22 cellular contexts compared by ENCODE assay signal in genomic region chr13:30116379-30116778, GRCh38.
"Had no signal": no experiment of that assay in that cellular context is flagged by ENCODE, and none has a peak within 500 bp of the region (broad histone marks: within the 10 kb centered on the region; RNA-seq: fewer than 3 reads in every experiment).

No MANE protein-coding gene starts in this region.

- H3K9me3 Mint-ChIP-seq: activated B cell treated with CpG ODN at 0.5 μM for 24 hours; activated naive CD8-positive, alpha-beta T cell treated with anti-CD3 and anti-CD28 coated beads, Interleukin-2, amount 10 ng/mL, durations not matched to agents 7 days and 5 days; activated T-cell treated with anti-CD3 and anti-CD28 coated beads, Interleukin-2, amount 50 U/mL, for 4 hours; activated T-helper 2 cell treated with anti-CD3 and anti-CD28 coated beads, Interferon-gamma antibody, Interleukin-2, Interleukin-4, amounts not matched to agents 10 μg/mL and 5 μg/mL and 100 μg/mL, durations not matched to agents 14 hours and 24 hours and 36 hours; T-helper 1 cell treated with Interleukin-12 subunit alpha and Interleukin-12 subunit beta and Interleukin-4 antibody, amounts not matched to agents 30 μg/mL and 1 μg/mL, for 36 hours had no signal

- H3K4me3 Mint-ChIP-seq: activated B cell treated with CpG ODN at 0.5 μM for 24 hours; activated CD4-positive, alpha-beta T cell treated with anti-CD3 and anti-CD28 coated beads for 36 hours; activated naive CD8-positive, alpha-beta T cell treated with anti-CD3 and anti-CD28 coated beads, Interleukin-2, amount 10 ng/mL, durations not matched to agents 7 days and 5 days; activated T-cell treated with anti-CD3 and anti-CD28 coated beads, Interleukin-2, amount 50 U/mL, for 4 hours had no signal

- ATAC-seq: activated CD4-positive, alpha-beta T cell treated with anti-CD3 and anti-CD28 coated beads for 36 hours; activated T-cell treated with anti-CD3 and anti-CD28 coated beads, Interleukin-2, amount 50 U/mL, for 4 hours; heart right ventricle; left cardiac atrium; mucosa of descending colon; stimulated activated naive CD8-positive, alpha-beta T cell treated with anti-CD3 and anti-CD28 coated beads, Interleukin-15, Interleukin-2, amounts not matched to agents 100 U/mL and 50 U/mL, for 24 hours had no signal

- H3K36me3 Mint-ChIP-seq: activated naive CD8-positive, alpha-beta T cell treated with anti-CD3 and anti-CD28 coated beads, Interleukin-2, amount 10 ng/mL, durations not matched to agents 7 days and 5 days had no signal

- H3K27ac ChIP-seq: coronary artery, esophagus squamous epithelium, heart right ventricle had no signal

- DNase-seq: activated B cell treated with CpG ODN at 0.5 μM for 24 hours; activated CD4-positive, alpha-beta T cell treated with anti-CD3 and anti-CD28 coated beads for 36 hours; activated CD4-positive, alpha-beta T cell treated with anti-CD3 and anti-CD28 coated beads, Interleukin-2, amount 50 U/mL, for 4 hours; activated CD8-positive, alpha-beta memory T cell treated with anti-CD3 and anti-CD28 coated beads, Interleukin-2, amount 50 U/mL, for 48 hours; activated naive CD4-positive, alpha-beta T cell treated with Interleukin-2 at 50 U/mL for 16 hours; activated naive CD8-positive, alpha-beta T cell treated with anti-CD3 and anti-CD28 coated beads, Interleukin-2, amount 10 ng/mL, durations not matched to agents 7 days and 5 days; activated T-cell treated with anti-CD3 and anti-CD28 coated beads, Interleukin-2, amount 50 U/mL, for 4 hours; amniotic stem cell; cerebellar nuclear complex; esophagus squamous epithelium; heart right ventricle; islet precursor cell; left cardiac atrium; mucosa of descending colon; nephron progenitor cell; occipital lobe; posterior cingulate gyrus; stimulated activated CD4-positive, alpha-beta T cell treated with anti-CD3 and anti-CD28 coated beads, Interleukin-4, amount 100 ng/mL, for 24 hours; stimulated activated naive CD8-positive, alpha-beta T cell treated with anti-CD3 and anti-CD28 coated beads, Interleukin-15, Interleukin-2, amounts not matched to agents 100 U/mL and 50 U/mL, for 24 hours had no signal

- H3K4me3 ChIP-seq: coronary artery, esophagus squamous epithelium, heart right ventricle, mucosa of descending colon had no signal

- H3K9me3 ChIP-seq: esophagus squamous epithelium, heart right ventricle, mucosa of descending colon had no signal

- H3K27ac Mint-ChIP-seq: activated B cell treated with CpG ODN at 0.5 μM for 24 hours; activated CD4-positive, alpha-beta T cell treated with anti-CD3 and anti-CD28 coated beads for 36 hours; activated naive CD8-positive, alpha-beta T cell treated with anti-CD3 and anti-CD28 coated beads, Interleukin-2, amount 10 ng/mL, durations not matched to agents 7 days and 5 days; activated T-helper 2 cell treated with anti-CD3 and anti-CD28 coated beads, Interferon-gamma antibody, Interleukin-2, Interleukin-4, amounts not matched to agents 10 μg/mL and 5 μg/mL and 100 μg/mL, durations not matched to agents 14 hours and 24 hours and 36 hours; T-helper 1 cell treated with Interleukin-12 subunit alpha and Interleukin-12 subunit beta and Interleukin-4 antibody, amounts not matched to agents 30 μg/mL and 1 μg/mL, for 36 hours had no signal

- H3K27me3 Mint-ChIP-seq: activated CD4-positive, alpha-beta T cell treated with anti-CD3 and anti-CD28 coated beads for 36 hours had no signal

- H3K36me3 ChIP-seq: esophagus squamous epithelium, heart right ventricle had no signal
